ENCODE assay signal across 7 cellular contexts in the genomic region with DNA sequence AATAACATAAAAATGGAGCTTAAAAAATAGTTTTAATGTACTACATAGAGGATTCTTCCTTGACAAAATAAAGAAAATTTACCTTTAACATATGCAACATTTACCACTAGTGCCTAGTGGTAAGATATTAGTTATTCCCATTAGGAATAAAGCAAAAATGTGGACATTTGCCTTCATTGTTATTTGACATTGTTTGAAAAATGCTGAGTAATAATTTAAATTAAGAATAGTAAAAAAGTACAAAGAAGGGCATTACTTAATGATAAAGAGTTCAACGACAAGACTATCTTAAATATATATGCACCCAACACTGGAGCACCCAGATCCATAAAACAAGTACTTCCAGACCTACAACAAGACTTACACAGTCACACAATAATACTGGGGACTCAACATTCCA.
"Had no signal": no experiment of that assay in that cellular context is flagged by ENCODE, and none has a peak within 500 bp of the region (broad histone marks: within the 10 kb centered on the region; RNA-seq: fewer than 3 reads in every experiment).

No MANE protein-coding gene starts in this region.

- DNase-seq: GDM1, GF-D8 had no signal

- ATAC-seq: GM12878 had no signal

- H3K4me3 ChIP-seq: GM12878 had no signal

- FAIRE-seq: G401.6, GM12878, GM12892, GM18507, GM19239 had no signal
